ENCODE assay signal across 17 cellular contexts in genomic region chr22:31098633-31099110, GRCh38. TPM values are rescaled to one million over a fixed set of nuclear protein-coding genes. Genes with fewer than 3 reads are reported as not detected.
A peak's percentile ranks its signal among the peaks of the same experiment; 100 is the strongest.
DNase-seq lines count a peak whose midpoint lies in the region; ATAC-seq, FAIRE-seq and TF ChIP-seq lines count a peak whose summit lies in the region.
"Had no signal": no experiment of that assay in that cellular context is flagged by ENCODE, and none has a peak within 500 bp of the region (broad histone marks: within the 10 kb centered on the region; RNA-seq: fewer than 3 reads in every experiment).

No MANE protein-coding gene starts in this region.

- WGBS in K562 (ENCODE audit: insufficient coverage, low coverage, missing lambda C conversion rate) = 12% methylated on average over 10 of the region's 36 CpGs
- 64 to 68% (median 64%) methylated on average over 32 to 36 of the region's 36 CpGs for WGBS in small intestine, 3 donors

- H3K27ac ChIP-seq in K562 (ENCODE audit: extremely low read depth, low read depth, low read length) (no peak overlapping the region), iPS-20b (ENCODE audit: low read length) (no peak overlapping the region), small intestine (ENCODE audit: low read depth in 1 of 2, low read length in 1 of 2) (peak overlapping the region in 1 of 2 donors; percentile 63), left lung (no peak overlapping the region)
- H3K27ac ChIP-seq: body of pancreas, SJCRH30, VCaP had no signal

- H3K27me3 ChIP-seq in K562 (ENCODE audit: control insufficient read depth in 2 of 2, insufficient read depth in 2 of 2, low read length in 2 of 2) (no peaks in the 10 kb centered on the region), iPS-20b (ENCODE audit: insufficient read depth, low read length) (peaks cover 7% of the 10 kb centered on the region; the same call in 1 of the 2 replicates), small intestine (ENCODE audit: control insufficient read depth in 2 of 2, insufficient read depth in 2 of 2, low read length in 2 of 2) (no peaks in the 10 kb centered on the region), left lung (no peaks in the 10 kb centered on the region)
- H3K27me3 ChIP-seq: BE2C, body of pancreas, SJCRH30 had no signal

- TF ChIP-seq CTCF in K562 (IDR thresholded peaks at IDR 0.05 in 2 of 3, conservative IDR thresholded peaks at IDR 0.05 in 1 of 3; ENCODE audit: insufficient read depth in 2 of 3, low read depth in 1 of 3, low read length in 3 of 3) = 0 out of 6 replicates have a peak, but pooled peaks of 1 of the 3 experiments have one; percentile 1
- no peak for TF ChIP-seq CTCF in left lung (IDR thresholded peaks at IDR 0.05)

- no peaks in the 10 kb centered on the region for H4K20me1 ChIP-seq in K562 (replicated peaks; ENCODE audit: control insufficient read depth, insufficient read depth, low read length)

- peaks cover 10 to 13% of the 10 kb centered on the region in 2 experiments; a peak in 4 of 5 replicates for H3K4me1 ChIP-seq in K562 (replicated peaks in 1 of 2; ENCODE audit: control insufficient read depth in 2 of 2, insufficient read depth in 2 of 2, low read length in 2 of 2)
- H3K4me1 ChIP-seq in iPS-20b (ENCODE audit: insufficient read depth, low read length) = peaks cover 8% of the 10 kb centered on the region; the same call in 1 of the 2 replicates
- no peaks in the 10 kb centered on the region for H3K4me1 ChIP-seq in small intestine (ENCODE audit: control insufficient read depth in 2 of 2, insufficient read depth in 1 of 2, low read depth in 1 of 2, low read length in 1 of 2)
- no peaks in the 10 kb centered on the region for H3K4me1 ChIP-seq in left lung
- H3K4me1 ChIP-seq: BE2C, SJCRH30 had no signal

- H3K9ac ChIP-seq in K562 (ENCODE audit: insufficient read depth in 1 of 2, low read depth in 2 of 2, low read length in 2 of 2) = peak overlapping the region in 1 of 2 experiments; percentile 65; a peak in 2 of 4 replicates
- no peak overlapping the region for H3K9ac ChIP-seq in iPS-20b (ENCODE audit: low read depth, low read length)

- peak; percentile 38 for DNase-seq in ELR (ENCODE audit: low read depth)
- peak; percentile 77 to 89 (median 88) for DNase-seq in K562 (ENCODE audit: extremely low read depth in 1 of 4, low spot score in 3 of 4)
- DNase-seq in small intestine = peak; percentile 58
- DNase-seq in left lung = no peak
- no peak for DNase-seq in activated T-cell treated with anti-CD3 and anti-CD28 coated beads, Interleukin-2, amount 50 U/mL, for 48 hours
- DNase-seq in activated CD8-positive, alpha-beta memory T cell treated with anti-CD3 and anti-CD28 coated beads, Interleukin-2, amount 50 U/mL, for 4 hours = no peak
- DNase-seq: activated T-cell treated with anti-CD3 and anti-CD28 coated beads, Interleukin-2, amount 50 U/mL, for 72 hours; BE2C; NCI-H1694; NCI-H82; SJCRH30; stimulated activated CD8-positive, alpha-beta memory T cell treated with anti-CD3 and anti-CD28 coated beads, Interleukin-4, amount 100 ng/mL, for 48 hours had no signal

- POLR2A ChIA-PET in K562 (lab: Yijun Ruan, JAX) = interaction anchor here (1.0 to 1.4 kb wide), 2 partner anchors 9 to 18 kb away, joined by 3 to 4 read pairs; partner anchors contain the start of genes SELENOM and SMTN

- TF ChIP-seq RAD21 in K562 (CRISPR knock-in tag; conservative IDR thresholded peaks at IDR 0.05 in 1 of 2, IDR thresholded peaks at IDR 0.05 in 1 of 2) = no peak

- H3K4me3 ChIP-seq in K562 (no peak overlapping the region), iPS-20b (ENCODE audit: low read length) (peak overlapping the region; percentile 59), small intestine (ENCODE audit: low read depth in 1 of 2, low read length in 2 of 2) (no peak overlapping the region), left lung (no peak overlapping the region)
- H3K4me3 ChIP-seq: body of pancreas, SJCRH30 had no signal

- no peak overlapping the region; the same call in 1 of the 2 replicates for H3K4me2 ChIP-seq in K562 (ENCODE audit: insufficient read depth, low read length)

- in situ Hi-C loops in K562 (cut with MboI) = no loop called here

- H3K79me2 ChIP-seq in K562 (ENCODE audit: control insufficient read depth, insufficient read depth, low read length) = no peaks in the 10 kb centered on the region

- no peak for TF ChIP-seq POLR2A in K562 (conservative IDR thresholded peaks at IDR 0.05)

- H2AFZ ChIP-seq in K562 (ENCODE audit: low read depth, low read length) = 0 out of 2 replicates have a peak overlapping the region, but pooled peaks have one; percentile 45

- H3K9me1 ChIP-seq in K562 (ENCODE audit: control insufficient read depth, insufficient read depth, low read length) = peaks cover 5% of the 10 kb centered on the region

- H3K36me3 ChIP-seq in K562 (ENCODE audit: control insufficient read depth, insufficient read depth, low read length) = peaks cover 27% of the 10 kb centered on the region; the same call in 2 of the 3 replicates
- no peaks in the 10 kb centered on the region for H3K36me3 ChIP-seq in iPS-20b (ENCODE audit: insufficient read depth, low read depth, low read length)
- peaks cover 2 to 21% of the 10 kb centered on the region in 2 donors for H3K36me3 ChIP-seq in small intestine (ENCODE audit: control insufficient read depth in 2 of 2, insufficient read depth in 2 of 2, low read length in 2 of 2)
- peaks cover 0 to 81% of the 10 kb centered on the region in 2 donors for H3K36me3 ChIP-seq in left lung
- H3K36me3 ChIP-seq: BE2C had no signal

- no peak for TF ChIP-seq EP300 in K562 (IDR thresholded peaks at IDR 0.05; ENCODE audit: low read length)

- peak; percentile 48 for FAIRE-seq in K562 (lab: Jason Lieb, UNC)
- FAIRE-seq in small intestine (lab: Jason Lieb, UNC) = no peak
- FAIRE-seq: endometrium had no signal

- intact Hi-C loops in K562 (cut with micrococcal nuclease) (no loop called here), left lung (cut with DNase I) (no loop called here)

- ATAC-seq in K562 (peak; percentile 97), left lung (no peak), GM21717 (IDR thresholded peaks at IDR 0.05; ENCODE audit: unreplicated experiment) (no peak)
- ATAC-seq: activated T-cell treated with anti-CD3 and anti-CD28 coated beads, Interleukin-2, amount 50 U/mL, for 72 hours; body of pancreas had no signal

- no TSS peak for BruUV-seq in K562 (replicated peaks; lab: Mats Ljungman, UMichigan)

- H3K9me3 ChIP-seq in K562 (replicated peaks; ENCODE audit: control insufficient read depth, insufficient read depth, low read depth, low read length) (no peaks in the 10 kb centered on the region), iPS-20b (ENCODE audit: insufficient read depth, low read depth, low read length) (no peaks in the 10 kb centered on the region), small intestine (ENCODE audit: control insufficient read depth, low read depth) (no peaks in the 10 kb centered on the region), left lung (no peaks in the 10 kb centered on the region)
- H3K9me3 ChIP-seq: BE2C, body of pancreas, SJCRH30 had no signal

- CTCF ChIA-PET in K562 (lab: Yijun Ruan, JAX; ENCODE audit: low intra/inter-chr PET ratio) = no interaction called here

RNA-seq across cellular contexts. Expression of gene SELENOM, which starts 8.7 kb away (rescaled TPM):
- total RNA-seq in K562 (2011; cell fraction: chromatin; rRNA removed; ENCODE audit: low replicate concordance) = 7.3 and 13.3 TPM in 2 replicates
- total RNA-seq in K562 (2011; cell fraction: nucleolus; rRNA removed) = 15.5 and 16.3 TPM in 2 replicates
- total RNA-seq in K562 (2011; cell fraction: nucleoplasm; rRNA removed) = 10.6 and 15.3 TPM in 2 replicates
- total RNA-seq in K562 (2014; rRNA removed) = 6.9 and 10.8 TPM in 2 replicates
- 1.2 and 1.8 TPM in 2 replicates for total RNA-seq in K562 (2014; rRNA removed; fragmentation: Illumina TruSeq; extraction: Trizol)
- total RNA-seq in K562 (2015; rRNA removed; fragmentation: Illumina TruSeq; extraction: Trizol) = 3.7 and 4.1 TPM in 2 replicates
- total RNA-seq in K562 (2021) = 8.5 and 10.9 TPM in 2 replicates
- 4.2 and 7.1 TPM in 2 replicates for polyA plus RNA-seq in K562 (2011; rRNA removed)
- polyA plus RNA-seq in K562 (2011; cell fraction: cytosol; rRNA removed) = 19.5 and 31.1 TPM in 2 replicates
- 11.9 and 13.4 TPM in 2 replicates for polyA plus RNA-seq in K562 (2011; cell fraction: nucleus; rRNA removed)
- 6.7 and 19.8 TPM in 2 replicates for polyA plus RNA-seq in K562 (2012)
- polyA plus RNA-seq in K562 (2014; fragmentation: Illumina TruSeq; extraction: Trizol) = 2.8 and 5.8 TPM in 2 replicates
- polyA plus RNA-seq in K562 (2014; fragmentation: Nextera tagmentation; extraction: Ambion mirVana) = 1 to 10 TPM; 1.2 to 2.9 TPM
- 10.0 and 10.6 TPM in 2 replicates for polyA plus RNA-seq in K562 (2014; rRNA removed)
- 1.7 and 2.3 TPM in 2 replicates for polyA minus RNA-seq in K562 (2011; rRNA and poly(A)+ RNA removed)
- 5.2 TPM in 1 of 2 replicates, not detected in the other for polyA minus RNA-seq in K562 (2011; cell fraction: cytosol; rRNA and poly(A)+ RNA removed)
- 5.5 and 9.0 TPM in 2 replicates for polyA minus RNA-seq in K562 (2011; cell fraction: nucleus; rRNA and poly(A)+ RNA removed)
- polyA plus RNA-seq in small intestine = 100 to 1,000 TPM in 1 of 3 donors, 10 to 100 TPM in 2; 14.8 to 163 (median 90.0) TPM
- 100 to 1,000 TPM in 1 of 2 donors, 10 to 100 TPM in 1; 80.0 to 115 TPM for total RNA-seq in left lung

RNA-seq across cellular contexts. Expression of gene SMTN, which starts 17.6 kb away (rescaled TPM):
- total RNA-seq in K562 (2011; cell fraction: chromatin; rRNA removed; ENCODE audit: low replicate concordance) = 49.3 and 111 TPM in 2 replicates
- 49.2 and 65.0 TPM in 2 replicates for total RNA-seq in K562 (2011; cell fraction: nucleolus; rRNA removed)
- total RNA-seq in K562 (2011; cell fraction: nucleoplasm; rRNA removed) = 48.8 and 58.2 TPM in 2 replicates
- total RNA-seq in K562 (2014; rRNA removed) = 17.8 and 22.3 TPM in 2 replicates
- total RNA-seq in K562 (2014; rRNA removed; fragmentation: Illumina TruSeq; extraction: Trizol) = 8.8 and 11.1 TPM in 2 replicates
- total RNA-seq in K562 (2015; rRNA removed; fragmentation: Illumina TruSeq; extraction: Trizol) = 16.0 and 16.1 TPM in 2 replicates
- total RNA-seq in K562 (2021) = 39.9 and 41.1 TPM in 2 replicates
- 7.7 and 13.7 TPM in 2 replicates for polyA plus RNA-seq in K562 (2011; rRNA removed)
- 9.0 and 10.3 TPM in 2 replicates for polyA plus RNA-seq in K562 (2011; cell fraction: cytosol; rRNA removed)
- polyA plus RNA-seq in K562 (2011; cell fraction: nucleus; rRNA removed) = 70.1 and 84.9 TPM in 2 replicates
- polyA plus RNA-seq in K562 (2012) = 22.9 and 23.5 TPM in 2 replicates
- 17.6 and 28.4 TPM in 2 replicates for polyA plus RNA-seq in K562 (2014; fragmentation: Illumina TruSeq; extraction: Trizol)
- polyA plus RNA-seq in K562 (2014; fragmentation: Nextera tagmentation; extraction: Ambion mirVana) = 1 to 10 TPM; 2.5 to 3.4 TPM
- 20.6 and 25.5 TPM in 2 replicates for polyA plus RNA-seq in K562 (2014; rRNA removed)
- polyA minus RNA-seq in K562 (2011; rRNA and poly(A)+ RNA removed) = 4.6 and 7.0 TPM in 2 replicates
- 8.3 and 14.4 TPM in 2 replicates for polyA minus RNA-seq in K562 (2011; cell fraction: cytosol; rRNA and poly(A)+ RNA removed)
- 24.6 and 28.2 TPM in 2 replicates for polyA minus RNA-seq in K562 (2011; cell fraction: nucleus; rRNA and poly(A)+ RNA removed)
- 10 to 100 TPM in 2 of 3 donors, 1 to 10 TPM in 1; 7.8 to 74.8 (median 17.0) TPM for polyA plus RNA-seq in small intestine
- total RNA-seq in left lung = 10 to 100 TPM; 86.4 to 99.7 TPM

RNA-seq across cellular contexts. Expression of gene INPP5J, which starts 24.1 kb away (rescaled TPM):
- 1.5 and 3.2 TPM in 2 replicates for total RNA-seq in K562 (2011; cell fraction: chromatin; rRNA removed; ENCODE audit: low replicate concordance)
- total RNA-seq in K562 (2011; cell fraction: nucleolus; rRNA removed) = 1.2 and 3.2 TPM in 2 replicates
- total RNA-seq in K562 (2011; cell fraction: nucleoplasm; rRNA removed) = 2.4 and 2.7 TPM in 2 replicates
- 5.9 and 6.4 TPM in 2 replicates for total RNA-seq in K562 (2014; rRNA removed)
- 1.9 and 2.7 TPM in 2 replicates for total RNA-seq in K562 (2014; rRNA removed; fragmentation: Illumina TruSeq; extraction: Trizol)
- total RNA-seq in K562 (2015; rRNA removed; fragmentation: Illumina TruSeq; extraction: Trizol) = 5.8 and 6.7 TPM in 2 replicates
- 6.3 and 7.0 TPM in 2 replicates for total RNA-seq in K562 (2021)
- 1.6 and 21.8 TPM in 2 replicates for polyA plus RNA-seq in K562 (2011; rRNA removed)
- polyA plus RNA-seq in K562 (2011; cell fraction: cytosol; rRNA removed) = 4.8 and 29.8 TPM in 2 replicates
- polyA plus RNA-seq in K562 (2011; cell fraction: nucleus; rRNA removed) = 4.7 and 21.8 TPM in 2 replicates
- polyA plus RNA-seq in K562 (2012) = 6.0 and 10.4 TPM in 2 replicates
- 4.8 and 5.4 TPM in 2 replicates for polyA plus RNA-seq in K562 (2014; fragmentation: Illumina TruSeq; extraction: Trizol)
- polyA plus RNA-seq in K562 (2014; fragmentation: Nextera tagmentation; extraction: Ambion mirVana) = under 1 TPM; 0.10 to 0.78 TPM
- 5.4 and 6.0 TPM in 2 replicates for polyA plus RNA-seq in K562 (2014; rRNA removed)
- polyA minus RNA-seq in K562 (2011; rRNA and poly(A)+ RNA removed) = 1.2 and 7.5 TPM in 2 replicates
- 1.4 and 21.9 TPM in 2 replicates for polyA minus RNA-seq in K562 (2011; cell fraction: cytosol; rRNA and poly(A)+ RNA removed)
- polyA minus RNA-seq in K562 (2011; cell fraction: nucleus; rRNA and poly(A)+ RNA removed) = 0.81 and 6.4 TPM in 2 replicates
- 10 to 100 TPM; 12.2 to 93.7 (median 81.9) TPM for polyA plus RNA-seq in small intestine
- total RNA-seq in left lung = 1 to 10 TPM; 3.8 to 4.0 TPM

RNA-seq across cellular contexts. Expression of gene PLA2G3, which starts 41.6 kb away (rescaled TPM):
- 1.2 and 3.3 TPM in 2 replicates for total RNA-seq in K562 (2011; cell fraction: chromatin; rRNA removed; ENCODE audit: low replicate concordance)
- total RNA-seq in K562 (2011; cell fraction: nucleolus; rRNA removed) = 3.2 and 3.5 TPM in 2 replicates
- 1.9 TPM in 2 replicates for total RNA-seq in K562 (2011; cell fraction: nucleoplasm; rRNA removed)
- total RNA-seq in K562 (2014; rRNA removed) (0.53 and 0.68 TPM in 2 replicates), K562 (2014; rRNA removed; fragmentation: Illumina TruSeq; extraction: Trizol) (0.22 and 0.36 TPM in 2 replicates), K562 (2015; rRNA removed; fragmentation: Illumina TruSeq; extraction: Trizol) (0.76 and 1.1 TPM in 2 replicates), K562 (2021) (0.64 and 0.98 TPM in 2 replicates), left lung (1 to 10 TPM; 4.3 to 9.9 TPM)
- polyA plus RNA-seq in K562 (2011; rRNA removed) (1.4 and 5.4 TPM in 2 replicates), K562 (2014; fragmentation: Illumina TruSeq; extraction: Trizol) (0.48 and 0.78 TPM in 2 replicates), K562 (2014; fragmentation: Nextera tagmentation; extraction: Ambion mirVana) (under 1 TPM; 0.18 to 0.20 TPM), K562 (2014; rRNA removed) (0.77 and 1.2 TPM in 2 replicates), small intestine (1 to 10 TPM in 1 of 3 donors, not detected in 2; 4.2 TPM)
- 1.7 and 4.2 TPM in 2 replicates for polyA plus RNA-seq in K562 (2011; cell fraction: cytosol; rRNA removed)
- 5.9 and 19.6 TPM in 2 replicates for polyA plus RNA-seq in K562 (2011; cell fraction: nucleus; rRNA removed)
- 0.57 and 1.5 TPM in 2 replicates for polyA plus RNA-seq in K562 (2012)
- 0.53 and 1.6 TPM in 2 replicates for polyA minus RNA-seq in K562 (2011; rRNA and poly(A)+ RNA removed)
- 0.86 and 3.0 TPM in 2 replicates for polyA minus RNA-seq in K562 (2011; cell fraction: cytosol; rRNA and poly(A)+ RNA removed)
- polyA minus RNA-seq in K562 (2011; cell fraction: nucleus; rRNA and poly(A)+ RNA removed) = 1.1 and 4.9 TPM in 2 replicates
- total RNA-seq: activated T-cell treated with anti-CD3 and anti-CD28 coated beads, Interleukin-2, amount 50 U/mL, for 72 hours; body of pancreas had no signal

Comparison
In these comparisons a context has a peak if more than half of its experiments do, and no peak if none do; other contexts are left out.
1. DNase-seq: peak in ELR (single experiment), K562 (4 of 4) and small intestine (single experiment); none in left lung (0 of 2), activated T-cell treated with anti-CD3 and anti-CD28 coated beads, Interleukin-2, amount 50 U/mL, for 48 hours (0 of 2) and activated CD8-positive, alpha-beta memory T cell treated with anti-CD3 and anti-CD28 coated beads, Interleukin-2, amount 50 U/mL, for 4 hours (single experiment).
2. RNA of gene SELENOM, which starts 8.7 kb away (total RNA-seq): 80.0 to 115 TPM in left lung; 1.2 to 16.3 TPM in K562; every median in the first group is over 4 times any median in the second.